10 cellular contexts compared by ENCODE assay signal in the genomic region with DNA sequence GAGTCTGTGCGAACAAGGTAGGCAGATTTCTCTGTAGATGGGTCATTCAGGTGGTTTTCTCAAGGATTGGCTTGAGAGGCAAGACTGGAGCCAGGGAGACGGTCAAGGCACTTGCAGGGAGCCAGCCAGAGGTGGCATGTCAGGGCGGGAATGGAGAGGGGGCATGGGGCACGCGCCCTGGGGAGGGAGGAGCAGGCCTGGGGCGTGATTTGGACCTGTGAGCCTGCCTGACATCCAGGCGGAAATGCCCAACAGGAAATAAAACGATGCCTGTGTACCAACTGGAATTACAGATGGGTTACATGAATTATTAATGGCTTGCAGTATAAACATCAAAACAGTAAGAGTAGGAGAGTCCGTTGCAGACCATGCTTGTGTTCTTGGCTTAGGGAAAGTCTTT. TPM values are rescaled to one million over a fixed set of nuclear protein-coding genes. Genes with fewer than 3 reads are reported as not detected.
A peak's percentile ranks its signal among the peaks of the same experiment; 100 is the strongest.
DNase-seq lines count a peak whose midpoint lies in the region; ATAC-seq and TF ChIP-seq lines count a peak whose summit lies in the region.
"Had no signal": no experiment of that assay in that cellular context is flagged by ENCODE, and none has a peak within 500 bp of the region (broad histone marks: within the 10 kb centered on the region; RNA-seq: fewer than 3 reads in every experiment).

No MANE protein-coding gene starts in this region.

- TF ChIP-seq CTCF in gastroesophageal sphincter (IDR thresholded peaks at IDR 0.05) (no peak), psoas muscle (IDR thresholded peaks at IDR 0.05) (no peak), coronary artery (IDR thresholded peaks at IDR 0.05) (no peak)

- in situ Hi-C loops in ACHN (cut with HindIII; ENCODE audit: low pct_ligation_motif_present, low pct_unique_long_range_greater_than_20kb, low sequenced_read_pairs): no loop called here

- H3K27ac ChIP-seq in CD4-positive, CD25-positive, alpha-beta regulatory T cell (ENCODE audit: insufficient read depth, low read length, poor library complexity, severe bottlenecking): no peak overlapping the region
- H3K27ac ChIP-seq in gastroesophageal sphincter (peak overlapping the region; percentile 10 to 92 (median 86)), psoas muscle (peak overlapping the region; percentile 96), coronary artery (peak overlapping the region in 1 of 2 donors; percentile 52)

- H3K27me3 ChIP-seq in CD4-positive, CD25-positive, alpha-beta regulatory T cell (ENCODE audit: control insufficient read depth, insufficient read depth, low read length): no peaks in the 10 kb centered on the region
- H3K27me3 ChIP-seq in gastroesophageal sphincter (no peaks in the 10 kb centered on the region), psoas muscle (ENCODE audit: insufficient read depth in 3 of 3, low read length in 2 of 3) (no peaks in the 10 kb centered on the region)

- peaks cover 0 to 1% (median 0%) of the 10 kb centered on the region in 7 donors for H3K9me3 Mint-ChIP-seq in CD4-positive, CD25-positive, alpha-beta regulatory T cell
- H3K9me3 Mint-ChIP-seq: naive thymus-derived CD4-positive, alpha-beta T cell had no signal

- H3K36me3 Mint-ChIP-seq in CD4-positive, CD25-positive, alpha-beta regulatory T cell: peaks cover 29% of the 10 kb centered on the region

- 50 to 70% methylated on average over 8 of the region's 9 CpGs for WGBS in gastroesophageal sphincter (ENCODE audit: low coverage in 1 of 2), 2 donors
- 32 to 46% (median 36%) methylated on average over 9 of the region's 9 CpGs for WGBS in psoas muscle, 3 donors

- no peak for ATAC-seq in CD4-positive, CD25-positive, alpha-beta regulatory T cell (ENCODE audit: low read depth in 2 of 2)
- no peak for ATAC-seq in gastroesophageal sphincter
- ATAC-seq in psoas muscle: peak in 3 of 4 donors; percentile 43 to 61 (median 49)
- ATAC-seq: naive thymus-derived CD4-positive, alpha-beta T cell had no signal

- intact Hi-C loops in psoas muscle (cut with DNase I): loop anchor here in 1 of 2 donors (5.0 kb wide), 1 partner anchor 44 kb away; no protein-coding TSS in a partner anchor

- peak overlapping the region in 2 of 3 donors; percentile 55 to 58 for H3K27ac Mint-ChIP-seq in CD4-positive, CD25-positive, alpha-beta regulatory T cell

- TF ChIP-seq EP300 in gastroesophageal sphincter (IDR thresholded peaks at IDR 0.05): no peak

- peaks cover 19% of the 10 kb centered on the region for H3K36me3 ChIP-seq in CD4-positive, CD25-positive, alpha-beta regulatory T cell (ENCODE audit: control insufficient read depth, insufficient read depth, low read length)
- no peaks in the 10 kb centered on the region for H3K36me3 ChIP-seq in gastroesophageal sphincter
- no peaks in the 10 kb centered on the region for H3K36me3 ChIP-seq in psoas muscle (ENCODE audit: insufficient read depth in 1 of 2, low read depth in 1 of 2)

- H3K4me3 ChIP-seq in CD4-positive, CD25-positive, alpha-beta regulatory T cell (ENCODE audit: low read depth, low read length): no peak overlapping the region
- H3K4me3 ChIP-seq in gastroesophageal sphincter (no peak overlapping the region), psoas muscle (no peak overlapping the region), coronary artery (no peak overlapping the region)

- H3K4me1 Mint-ChIP-seq in CD4-positive, CD25-positive, alpha-beta regulatory T cell: peaks cover 22 to 70% (median 45%) of the 10 kb centered on the region in 4 donors

- H3K4me3 Mint-ChIP-seq in CD4-positive, CD25-positive, alpha-beta regulatory T cell: no peak overlapping the region

- no peaks in the 10 kb centered on the region for H3K4me1 ChIP-seq in CD4-positive, CD25-positive, alpha-beta regulatory T cell (ENCODE audit: control insufficient read depth, insufficient read depth, low read length, poor library complexity, severe bottlenecking)
- H3K4me1 ChIP-seq in gastroesophageal sphincter (peaks cover 0 to 100% (median 45%) of the 10 kb centered on the region in 3 donors), psoas muscle (peaks cover 87% of the 10 kb centered on the region)

- DNase-seq in CD4-positive, CD25-positive, alpha-beta regulatory T cell: no peak
- DNase-seq in NCI-H446 treated with DMSO at 0.1 percent for 48 hours (lab: John Stamatoyannopoulos, UW) (peak; percentile 16), psoas muscle (peak in 1 of 2 donors; percentile 53), erythroblast (lab: John Stamatoyannopoulos, UW) (no peak), NK-92 (lab: John Stamatoyannopoulos, UW; ENCODE audit: unreplicated experiment) (no peak), coronary artery (ENCODE audit: low spot score) (no peak), ACHN (no peak)
- DNase-seq: activated CD4-positive, alpha-beta T cell treated with anti-CD3 and anti-CD28 coated beads, Interleukin-2, amount 50 U/mL, for 1 hour; naive thymus-derived CD4-positive, alpha-beta T cell had no signal

- H3K27me3 Mint-ChIP-seq in CD4-positive, CD25-positive, alpha-beta regulatory T cell: no peaks in the 10 kb centered on the region
- H3K27me3 Mint-ChIP-seq: naive thymus-derived CD4-positive, alpha-beta T cell had no signal

- no peaks in the 10 kb centered on the region for H3K9me3 ChIP-seq in CD4-positive, CD25-positive, alpha-beta regulatory T cell (ENCODE audit: control insufficient read depth in 2 of 2, low read length in 2 of 2)
- no peaks in the 10 kb centered on the region for H3K9me3 ChIP-seq in gastroesophageal sphincter
- H3K9me3 ChIP-seq in psoas muscle: no peaks in the 10 kb centered on the region

- TF ChIP-seq POLR2A in gastroesophageal sphincter (IDR thresholded peaks at IDR 0.05) (no peak), erythroblast (IDR thresholded peaks at IDR 0.05; ENCODE audit: low read length) (no peak)

RNA-seq across cellular contexts. Expression of a gene that starts 8.6 kb away (rescaled TPM):
- total RNA-seq in CD4-positive, CD25-positive, alpha-beta regulatory T cell: 90.0 TPM
- polyA plus RNA-seq in CD4-positive, CD25-positive, alpha-beta regulatory T cell: 10 to 100 TPM; 46.8 to 56.1 (median 53.7) TPM
- total RNA-seq in gastroesophageal sphincter (100 to 1,000 TPM; 151 to 261 (median 231) TPM), psoas muscle (100 to 1,000 TPM; 125 to 144 (median 137) TPM)
- 100 to 1,000 TPM in 1 of 3 donors, 10 to 100 TPM in 2; 52.5 to 159 (median 64.6) TPM for polyA plus RNA-seq in psoas muscle

RNA-seq across cellular contexts. Expression of a gene that starts 52.7 kb away (rescaled TPM):
- total RNA-seq in CD4-positive, CD25-positive, alpha-beta regulatory T cell: 67.8 TPM
- polyA plus RNA-seq in CD4-positive, CD25-positive, alpha-beta regulatory T cell: 10 to 100 TPM; 23.9 to 30.8 (median 28.4) TPM
- total RNA-seq in gastroesophageal sphincter (10 to 100 TPM; 18.4 to 34.8 (median 28.7) TPM), psoas muscle (10 to 100 TPM; 27.3 to 42.3 (median 29.1) TPM)
- polyA plus RNA-seq in psoas muscle: 10 to 100 TPM; 36.8 to 51.1 (median 48.3) TPM

Comparison
In these comparisons a context has a peak if more than half of its experiments do, and no peak if none do; other contexts are left out.
1. ATAC-seq: peak in psoas muscle (3 of 4); none in CD4-positive, CD25-positive, alpha-beta regulatory T cell (0 of 2) and gastroesophageal sphincter (single experiment).